In the genomic region with DNA sequence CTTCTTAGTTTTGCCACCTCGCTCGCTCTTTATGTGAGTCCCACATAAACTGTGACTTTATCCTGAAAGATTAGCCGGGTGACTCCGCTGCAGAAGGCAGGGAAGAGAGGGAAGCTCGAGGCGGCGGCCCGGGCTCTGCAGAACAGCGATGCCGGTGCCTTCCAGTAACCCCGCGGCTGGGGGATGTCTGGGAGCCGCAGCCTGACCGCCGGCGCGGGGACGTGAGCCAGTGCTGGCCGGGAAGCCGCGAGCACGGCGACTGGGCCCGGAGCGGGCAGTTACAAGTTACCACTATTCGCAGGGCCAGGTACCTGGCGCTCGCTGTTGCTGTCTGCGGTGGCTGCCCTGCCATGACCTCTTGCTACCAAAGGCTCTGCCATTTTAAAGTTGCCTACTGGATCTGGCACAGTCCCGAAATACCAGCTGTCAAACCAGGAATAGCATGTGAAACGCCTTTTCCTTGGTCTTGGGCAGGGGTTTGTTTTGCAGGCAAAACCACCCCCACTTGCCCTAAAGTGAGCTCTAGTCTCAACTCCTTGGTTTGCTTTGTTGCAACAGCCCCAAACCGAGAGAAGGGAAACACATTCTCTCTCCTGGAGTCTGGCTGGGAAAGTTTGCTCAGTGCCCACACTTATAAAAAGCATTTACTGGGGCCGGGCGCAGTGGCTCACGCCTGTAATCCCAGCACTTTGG, we compare ENCODE assay signal across 8 cellular contexts.
A peak's percentile ranks its signal among the peaks of the same experiment; 100 is the strongest.
DNase-seq lines count a peak whose midpoint lies in the region; ATAC-seq and TF ChIP-seq lines count a peak whose summit lies in the region.

No MANE protein-coding gene starts in this region.

- peak overlapping the region; percentile 84 for H3K4me3 ChIP-seq in GM12865 (ENCODE audit: low read depth, low read length)
- H3K4me3 ChIP-seq in neural progenitor cell: peak overlapping the region; percentile 83

- peaks cover 6% of the 10 kb centered on the region for H3K27me3 Mint-ChIP-seq in activated T-cell treated with anti-CD3 and anti-CD28 coated beads, Interleukin-2, amount 50 U/mL, for 72 hours (ENCODE audit: low read depth)
- H3K27me3 Mint-ChIP-seq in neural progenitor cell (ENCODE audit: insufficient read depth, low read depth): peaks cover 21% of the 10 kb centered on the region

- DNase-seq in GM12865 (ENCODE audit: low read depth) (no peak), glomerular visceral epithelial cell (ENCODE audit: extremely low spot score) (peak; percentile 42), neural progenitor cell (ENCODE audit: low spot score) (peak; percentile 69), ACHN (no peak), NCI-H1048 (lab: John Stamatoyannopoulos, UW) (no peak), NCI-H128 (lab: John Stamatoyannopoulos, UW; ENCODE audit: unreplicated experiment) (no peak)
- no peak for DNase-seq in activated T-cell treated with anti-CD3 and anti-CD28 coated beads, Interleukin-2, amount 50 U/mL, for 72 hours

- peaks cover 37% of the 10 kb centered on the region for H3F3A ChIP-seq in neural progenitor cell (ENCODE audit: low read depth)

- peak overlapping the region; percentile 93 to 99 for H3K4me3 Mint-ChIP-seq in activated T-cell treated with anti-CD3 and anti-CD28 coated beads, Interleukin-2, amount 50 U/mL, for 72 hours
- peak overlapping the region; percentile 87 for H3K4me3 Mint-ChIP-seq in neural progenitor cell

- peaks cover 48% of the 10 kb centered on the region for H3K4me1 Mint-ChIP-seq in activated T-cell treated with anti-CD3 and anti-CD28 coated beads, Interleukin-2, amount 50 U/mL, for 72 hours (ENCODE audit: low read depth)
- peaks cover 16% of the 10 kb centered on the region for H3K4me1 Mint-ChIP-seq in neural progenitor cell

- peaks cover 10 to 19% of the 10 kb centered on the region in 2 donors for H3K36me3 Mint-ChIP-seq in activated T-cell treated with anti-CD3 and anti-CD28 coated beads, Interleukin-2, amount 50 U/mL, for 72 hours (ENCODE audit: insufficient read depth in 2 of 2)
- H3K36me3 Mint-ChIP-seq in neural progenitor cell: no peaks in the 10 kb centered on the region

- H3K27me3 ChIP-seq in neural progenitor cell: peaks cover 28% of the 10 kb centered on the region

- peak overlapping the region; percentile 60 for H2AFZ ChIP-seq in neural progenitor cell (replicated peaks)

- TF ChIP-seq CTCF in GM12865 (IDR thresholded peaks at IDR 0.05; ENCODE audit: insufficient read depth, low read depth, low read length, missing control alignments) (no peak), neural progenitor cell (IDR thresholded peaks at IDR 0.05) (no peak)

- H4K20me1 ChIP-seq in neural progenitor cell (ENCODE audit: low read depth): no peaks in the 10 kb centered on the region

- no peaks in the 10 kb centered on the region for H3K9me3 Mint-ChIP-seq in activated T-cell treated with anti-CD3 and anti-CD28 coated beads, Interleukin-2, amount 50 U/mL, for 72 hours
- H3K9me3 Mint-ChIP-seq in neural progenitor cell: peaks cover 5% of the 10 kb centered on the region

- peak overlapping the region; percentile 73 for H3K27ac Mint-ChIP-seq in activated T-cell treated with anti-CD3 and anti-CD28 coated beads, Interleukin-2, amount 50 U/mL, for 72 hours
- no peak overlapping the region for H3K27ac Mint-ChIP-seq in neural progenitor cell

- H3K4me1 ChIP-seq in neural progenitor cell: peaks cover 4% of the 10 kb centered on the region

- H3K36me3 ChIP-seq in neural progenitor cell: no peaks in the 10 kb centered on the region

- no peak overlapping the region for H3K9ac ChIP-seq in neural progenitor cell

- H3K4me2 ChIP-seq in neural progenitor cell: peak overlapping the region; percentile 81

- no peak overlapping the region for H3K27ac ChIP-seq in neural progenitor cell

- in situ Hi-C loops in ACHN (cut with HindIII; ENCODE audit: low pct_ligation_motif_present, low pct_unique_long_range_greater_than_20kb, low sequenced_read_pairs): no loop called here

- H3K9me3 ChIP-seq in neural progenitor cell (ENCODE audit: low read depth): no peaks in the 10 kb centered on the region

- no peaks in the 10 kb centered on the region for H3K79me2 ChIP-seq in neural progenitor cell (ENCODE audit: low read depth)

- no peak for ATAC-seq in activated T-cell treated with anti-CD3 and anti-CD28 coated beads, Interleukin-2, amount 50 U/mL, for 72 hours (replicated peaks in 1 of 2)
- no peak for ATAC-seq in HG03571 (IDR thresholded peaks at IDR 0.05; ENCODE audit: unreplicated experiment)

Comparison
In these comparisons a context has a peak if more than half of its experiments do, and no peak if none do; other contexts are left out.
1. DNase-seq: peak in glomerular visceral epithelial cell (single experiment) and neural progenitor cell (single experiment); none in GM12865 (single experiment), activated T-cell treated with anti-CD3 and anti-CD28 coated beads, Interleukin-2, amount 50 U/mL, for 72 hours (0 of 2), ACHN (single experiment), NCI-H1048 (single experiment) and NCI-H128 (single experiment).